ENCODE assay signal across 32 cellular contexts in the genomic region with DNA sequence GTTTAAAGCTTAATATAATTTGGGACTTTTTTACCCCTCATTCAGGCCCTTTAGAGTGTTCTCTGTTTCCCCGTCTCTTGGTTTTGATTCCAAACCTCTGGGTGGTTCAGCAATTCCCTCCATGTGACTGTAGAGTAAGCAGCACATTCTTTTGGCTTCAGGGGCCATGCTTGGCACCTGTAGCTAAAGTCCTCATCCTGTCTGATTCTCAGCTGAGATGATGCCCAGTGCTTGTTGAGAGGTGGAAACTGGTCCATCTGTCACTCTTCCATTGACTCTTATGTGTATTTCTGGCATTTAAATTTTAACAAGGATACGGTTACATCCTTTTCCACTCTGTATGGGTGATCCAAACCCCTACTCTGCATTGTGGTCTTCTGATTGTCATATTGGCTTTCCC.
"Had no signal": no experiment of that assay in that cellular context is flagged by ENCODE, and none has a peak within 500 bp of the region (broad histone marks: within the 10 kb centered on the region; RNA-seq: fewer than 3 reads in every experiment).

No MANE protein-coding gene starts in this region.

- H3K9me3 ChIP-seq: adrenal gland, body of pancreas, breast epithelium had no signal

- H3K27me3 ChIP-seq: adrenal gland, body of pancreas, brain microvascular endothelial cell, breast epithelium had no signal

- H3K4me1 ChIP-seq: adrenal gland, breast epithelium had no signal

- H3K4me3 ChIP-seq: adrenal gland, body of pancreas, breast epithelium had no signal

- H3K27ac ChIP-seq: adrenal gland, body of pancreas, brain microvascular endothelial cell, breast epithelium, VCaP had no signal

- H3K36me3 ChIP-seq: adrenal gland, brain microvascular endothelial cell, breast epithelium had no signal

- DNase-seq: activated B cell treated with CpG ODN at 0.5 μM for 24 hours; activated CD4-positive, alpha-beta memory T cell treated with anti-CD3 and anti-CD28 coated beads for 36 hours; activated CD4-positive, alpha-beta T cell treated with anti-CD3 and anti-CD28 coated beads for 4 hours; activated CD4-positive, alpha-beta T cell treated with anti-CD3 and anti-CD28 coated beads, Interleukin-2, amount 10 ng/mL, durations not matched to agents 24 days and 14 days; activated CD4-positive, alpha-beta T cell treated with anti-CD3 and anti-CD28 coated beads, Interleukin-2, amount 50 U/mL, for 1 hour; activated CD4-positive, alpha-beta T cell treated with anti-CD3 and anti-CD28 coated beads, Interleukin-2, amount 50 U/mL, for 4 hours; activated CD4-positive, CD25-positive, alpha-beta regulatory T cell treated with anti-CD3 and anti-CD28 coated beads, Interleukin-2, amount 50 U/mL, for 72 hours; activated CD8-positive, alpha-beta memory T cell treated with anti-CD3 and anti-CD28 coated beads, Interleukin-2, amount 50 U/mL, for 4 hours; activated CD8-positive, alpha-beta T cell treated with anti-CD3 and anti-CD28 coated beads for 36 hours; activated effector memory CD4-positive, alpha-beta T cell treated with anti-CD3 and anti-CD28 coated beads, Interleukin-2, amount 50 U/mL, for 16 hours; activated gamma-delta T cell treated with Interleukin-2 at 50 U/mL for 16 hours; activated naive CD4-positive, alpha-beta T cell; activated naive CD4-positive, alpha-beta T cell treated with anti-CD3 and anti-CD28 coated beads for 36 hours; activated naive CD4-positive, alpha-beta T cell treated with anti-CD3 and anti-CD28 coated beads, Interleukin-2, amount 50 U/mL, for 16 hours; activated naive CD8-positive, alpha-beta T cell treated with anti-CD3 and anti-CD28 coated beads for 36 hours; activated T-cell treated with anti-CD3 and anti-CD28 coated beads for 4 hours; activated T-cell treated with anti-CD3 and anti-CD28 coated beads, Interleukin-2, amount 50 U/mL, for 1 hour; activated T-cell treated with anti-CD3 and anti-CD28 coated beads, Interleukin-2, amount 50 U/mL, for 4 hours; activated T-cell treated with anti-CD3 and anti-CD28 coated beads, Interleukin-2, amount 50 U/mL, for 72 hours; adrenal gland; amniotic stem cell; aorta; body of pancreas; brain microvascular endothelial cell; central memory CD4-positive, alpha-beta T cell; T-helper 1 cell; T-helper 2 cell; T-helper 9 cell had no signal

- ATAC-seq: activated CD8-positive, alpha-beta T cell treated with anti-CD3 and anti-CD28 coated beads for 36 hours; activated naive CD4-positive, alpha-beta T cell treated with anti-CD3 and anti-CD28 coated beads, Interleukin-2, amount 50 U/mL, for 72 hours; activated T-cell treated with anti-CD3 and anti-CD28 coated beads, Interleukin-2, amount 50 U/mL, for 4 hours; activated T-cell treated with anti-CD3 and anti-CD28 coated beads, Interleukin-2, amount 50 U/mL, for 72 hours; activated T-helper 17 cell treated with anti-CD3 and anti-CD28 coated beads, Interleukin-2, amount 50 U/mL, for 72 hours; body of pancreas had no signal
